In genomic region chr15:90957105-90957790, GRCh38 we compare ENCODE assay signal across 8 cellular contexts. TPM values are rescaled to one million over a fixed set of nuclear protein-coding genes. Genes with fewer than 3 reads are reported as not detected.
DNase-seq lines count a peak whose midpoint lies in the region; ATAC-seq and TF ChIP-seq lines count a peak whose summit lies in the region.

No MANE protein-coding gene starts in this region.

- CTCF ChIA-PET in Panc1 (lab: Charles Lee): interaction anchor here (0.6 to 3.4 kb wide), 8 partner anchors 9 to 552 kb away, joined by 3 to 16 read pairs (median 8); no protein-coding TSS in a partner anchor
- CTCF ChIA-PET in naive thymus-derived CD4-positive, alpha-beta T cell (lab: Charles Lee): interaction anchor here (1.0 to 7.7 kb wide), 8 partner anchors 15 to 92 kb away, joined by 3 to 67 read pairs (median 6); partner anchors contain the start of genes HDDC3, MAN2A2 and UNC45A

- H3K27me3 ChIP-seq in Panc1 (ENCODE audit: control insufficient read depth, insufficient read depth, low read length) (no peaks in the 10 kb centered on the region), SJCRH30 (no peaks in the 10 kb centered on the region)
- no peaks in the 10 kb centered on the region for H3K27me3 ChIP-seq in naive thymus-derived CD4-positive, alpha-beta T cell (ENCODE audit: control insufficient read depth in 2 of 2, insufficient read depth in 2 of 2, low read length in 2 of 2)

- no peaks in the 10 kb centered on the region for H3K9me3 Mint-ChIP-seq in CD14-positive monocyte
- no peaks in the 10 kb centered on the region for H3K9me3 Mint-ChIP-seq in naive thymus-derived CD4-positive, alpha-beta T cell

- H3K36me3 ChIP-seq in Panc1 (ENCODE audit: control insufficient read depth, insufficient read depth, low read length) (no peaks in the 10 kb centered on the region; the same call in 1 of the 2 replicates), SJCRH30 (peaks cover 17% of the 10 kb centered on the region)
- H3K36me3 ChIP-seq in naive thymus-derived CD4-positive, alpha-beta T cell (ENCODE audit: control insufficient read depth in 2 of 3, insufficient read depth in 3 of 3, low read length in 3 of 3): peaks cover 0 to 42% (median 0%) of the 10 kb centered on the region in 3 experiments

- ATAC-seq in Panc1: peak; percentile 3; the same call in 1 of the 2 replicates
- no peak for ATAC-seq in naive thymus-derived CD4-positive, alpha-beta T cell

- BruUV-seq in Panc1 (replicated peaks; lab: Mats Ljungman, UMichigan): no TSS peak

- no peaks in the 10 kb centered on the region for H3K27me3 Mint-ChIP-seq in CD14-positive monocyte (ENCODE audit: low read depth in 3 of 3)
- H3K27me3 Mint-ChIP-seq in naive thymus-derived CD4-positive, alpha-beta T cell: no peaks in the 10 kb centered on the region

- TF ChIP-seq CTCF in CD14-positive monocyte (IDR thresholded peaks at IDR 0.05) (no peak), Panc1 (IDR thresholded peaks at IDR 0.05) (no peak), epithelial cell of proximal tubule (conservative IDR thresholded peaks at IDR 0.05; ENCODE audit: low read depth, low read length) (peak; percentile 3)

- peak overlapping the region; percentile 81 to 84 for H3K4me3 Mint-ChIP-seq in CD14-positive monocyte
- peak overlapping the region in 9 of 10 donors; percentile 30 to 75 (median 62) for H3K4me3 Mint-ChIP-seq in naive thymus-derived CD4-positive, alpha-beta T cell

- H3K36me3 Mint-ChIP-seq in CD14-positive monocyte: peaks cover 40 to 54% of the 10 kb centered on the region in 2 donors
- peaks cover 5 to 31% (median 9%) of the 10 kb centered on the region in 5 donors for H3K36me3 Mint-ChIP-seq in naive thymus-derived CD4-positive, alpha-beta T cell

- intact Hi-C loops in CD14-positive monocyte (cut with micrococcal nuclease): loop anchor here (2.0 to 10.0 kb wide), 3 partner anchors 68 to 318 kb away; partner anchors contain the start of gene VPS33B (in 1 of the 2)
- intact Hi-C loops in Panc1 (cut with micrococcal nuclease; ENCODE audit: unreplicated experiment): loop anchor here (2.0 kb wide), 2 partner anchors 92 to 314 kb away; no protein-coding TSS in a partner anchor
- intact Hi-C loops in naive thymus-derived CD4-positive, alpha-beta T cell (cut with micrococcal nuclease): loop anchor here in 1 of 2 donors (10.0 kb wide), 1 partner anchor 898 kb away; the partner anchor contains the start of gene SLCO3A1

- H3K4me3 ChIP-seq in Panc1 (ENCODE audit: low read depth in 2 of 2, low read length in 2 of 2): peak overlapping the region; percentile 77 to 81
- H3K4me3 ChIP-seq in epithelial cell of proximal tubule (ENCODE audit: low read depth, low read length): peak overlapping the region; percentile 84
- no peak overlapping the region for H3K4me3 ChIP-seq in naive thymus-derived CD4-positive, alpha-beta T cell (ENCODE audit: low read length)
- no peak overlapping the region for H3K4me3 ChIP-seq in SJCRH30

- H3K27ac ChIP-seq in Panc1 (ENCODE audit: low read length) (peak overlapping the region; percentile 96; the same call in 1 of the 2 replicates), SJCRH30 (no peak overlapping the region)
- H3K27ac ChIP-seq in naive thymus-derived CD4-positive, alpha-beta T cell (ENCODE audit: low read depth, low read length): no peak overlapping the region

- no peaks in the 10 kb centered on the region for H3K9me3 ChIP-seq in Panc1 (ENCODE audit: control insufficient read depth, insufficient read depth, low read depth, low read length)
- H3K9me3 ChIP-seq in naive thymus-derived CD4-positive, alpha-beta T cell (ENCODE audit: control insufficient read depth in 2 of 3, low read length in 3 of 3): no peaks in the 10 kb centered on the region
- no peaks in the 10 kb centered on the region for H3K9me3 ChIP-seq in SJCRH30 (replicated peaks)

- peaks cover 19% of the 10 kb centered on the region for H3K4me1 Mint-ChIP-seq in CD14-positive monocyte
- peaks cover 6 to 27% (median 12%) of the 10 kb centered on the region in 7 donors for H3K4me1 Mint-ChIP-seq in naive thymus-derived CD4-positive, alpha-beta T cell

- in situ Hi-C loops in Panc1 (cut with HindIII; ENCODE audit: low pct_unique_long_range_greater_than_20kb, low sequenced_read_pairs): no loop called here

- peak overlapping the region in 1 of 7 donors; percentile 84 for H3K27ac Mint-ChIP-seq in CD14-positive monocyte
- peak overlapping the region in 2 of 9 donors; percentile 34 to 74 for H3K27ac Mint-ChIP-seq in naive thymus-derived CD4-positive, alpha-beta T cell

- peaks cover 17% of the 10 kb centered on the region for H3K4me1 ChIP-seq in Panc1 (ENCODE audit: control insufficient read depth, insufficient read depth, low read length)
- H3K4me1 ChIP-seq in naive thymus-derived CD4-positive, alpha-beta T cell (ENCODE audit: control insufficient read depth in 2 of 2, insufficient read depth in 2 of 2, low read length in 2 of 2): peaks cover 10 to 15% of the 10 kb centered on the region in 2 donors
- peaks cover 22% of the 10 kb centered on the region for H3K4me1 ChIP-seq in SJCRH30

- POLR2A ChIA-PET in Panc1 (lab: Charles Lee): no interaction called here
- POLR2A ChIA-PET in naive thymus-derived CD4-positive, alpha-beta T cell (lab: Charles Lee): interaction anchor here (0.8 to 9.2 kb wide), 2 partner anchors 24 to 94 kb away, joined by 3 to 119 read pairs; partner anchors contain the start of genes HDDC3 and UNC45A

- DNase-seq in CD14-positive monocyte (ENCODE audit: low spot score) (no peak), Panc1 (ENCODE audit: low read depth, low spot score) (no peak), epithelial cell of proximal tubule (ENCODE audit: low read depth) (no peak), NCI-H510A treated with DMSO at 0.1 percent for 48 hours (lab: John Stamatoyannopoulos, UW) (no peak), SK-N-DZ (ENCODE audit: low spot score) (no peak), SJCRH30 (no peak)
- DNase-seq in naive thymus-derived CD4-positive, alpha-beta T cell: no peak
- DNase-seq in stimulated activated CD4-positive, alpha-beta T cell treated with anti-CD3 and anti-CD28 coated beads, Interleukin-4, amount 100 ng/mL, for 24 hours: no peak

RNA-seq across cellular contexts. Expression of gene RCCD1, which starts 2.6 kb away (rescaled TPM):
- 1 to 10 TPM; 1.2 to 1.5 TPM for polyA plus RNA-seq in CD14-positive monocyte
- total RNA-seq in Panc1 (2021; ENCODE audit: unreplicated experiment) (23.6 TPM), epithelial cell of proximal tubule (26.6 and 32.7 TPM in 2 replicates)
- 28.6 TPM for polyA plus RNA-seq in Panc1 (2012; ENCODE audit: insufficient read length)
- total RNA-seq in naive thymus-derived CD4-positive, alpha-beta T cell: 10 to 100 TPM in 3 of 5 experiments, 1 to 10 TPM in 2; 5.8 to 24.6 (median 16.3) TPM
- polyA plus RNA-seq in naive thymus-derived CD4-positive, alpha-beta T cell: 1 to 10 TPM; 2.5 to 3.9 TPM
- polyA plus RNA-seq in SK-N-DZ (2014; cell fraction: cytosol; rRNA removed): 16.0 and 20.1 TPM in 2 replicates
- polyA plus RNA-seq in SK-N-DZ (2014; cell fraction: nucleus; rRNA removed): 57.0 and 66.6 TPM in 2 replicates
- 6.8 and 8.6 TPM in 2 replicates for total RNA-seq in SJCRH30 (2014; rRNA removed; shearing (Covaris generic))

RNA-seq across cellular contexts. Expression of gene UNC45A, which starts 22.2 kb away (rescaled TPM):
- polyA plus RNA-seq in CD14-positive monocyte: 10 to 100 TPM; 30.4 to 42.6 TPM
- total RNA-seq in Panc1 (2021; ENCODE audit: unreplicated experiment) (84.4 TPM), epithelial cell of proximal tubule (30.8 and 49.5 TPM in 2 replicates)
- polyA plus RNA-seq in Panc1 (2012; ENCODE audit: insufficient read length): 124 TPM
- total RNA-seq in naive thymus-derived CD4-positive, alpha-beta T cell: 10 to 100 TPM; 34.2 to 72.7 (median 62.0) TPM
- polyA plus RNA-seq in naive thymus-derived CD4-positive, alpha-beta T cell: 10 to 100 TPM; 57.3 to 75.1 TPM
- polyA plus RNA-seq in SK-N-DZ (2014; cell fraction: cytosol; rRNA removed): 32.5 and 38.0 TPM in 2 replicates
- 70.6 and 74.9 TPM in 2 replicates for polyA plus RNA-seq in SK-N-DZ (2014; cell fraction: nucleus; rRNA removed)
- total RNA-seq in SJCRH30 (2014; rRNA removed; shearing (Covaris generic)): 40.7 and 42.4 TPM in 2 replicates

RNA-seq across cellular contexts. Expression of gene HDDC3, which starts 24.9 kb away (rescaled TPM):
- polyA plus RNA-seq in CD14-positive monocyte: 10 to 100 TPM; 14.8 to 19.7 TPM
- total RNA-seq in Panc1 (2021; ENCODE audit: unreplicated experiment): 5.3 TPM
- 7.9 TPM for polyA plus RNA-seq in Panc1 (2012; ENCODE audit: insufficient read length)
- 21.8 and 28.5 TPM in 2 replicates for total RNA-seq in epithelial cell of proximal tubule
- 10 to 100 TPM; 13.3 to 34.2 (median 29.0) TPM for total RNA-seq in naive thymus-derived CD4-positive, alpha-beta T cell
- 10 to 100 TPM; 48.9 to 50.9 TPM for polyA plus RNA-seq in naive thymus-derived CD4-positive, alpha-beta T cell
- 25.1 and 25.3 TPM in 2 replicates for polyA plus RNA-seq in SK-N-DZ (2014; cell fraction: cytosol; rRNA removed)
- 17.6 and 23.1 TPM in 2 replicates for polyA plus RNA-seq in SK-N-DZ (2014; cell fraction: nucleus; rRNA removed)
- total RNA-seq in SJCRH30 (2014; rRNA removed; shearing (Covaris generic)): 4.6 and 4.7 TPM in 2 replicates

RNA-seq across cellular contexts. Expression of gene PRC1, which starts 37.1 kb away (rescaled TPM):
- 1 to 10 TPM; 1.6 to 2.0 TPM for polyA plus RNA-seq in CD14-positive monocyte
- total RNA-seq in Panc1 (2021; ENCODE audit: unreplicated experiment) (228 TPM), epithelial cell of proximal tubule (224 and 251 TPM in 2 replicates)
- polyA plus RNA-seq in Panc1 (2012; ENCODE audit: insufficient read length): 134 TPM
- total RNA-seq in naive thymus-derived CD4-positive, alpha-beta T cell: 10 to 100 TPM in 3 of 5 experiments, 1 to 10 TPM in 2; 2.6 to 98.9 (median 19.4) TPM
- under 1 TPM; 0.47 to 0.53 TPM for polyA plus RNA-seq in naive thymus-derived CD4-positive, alpha-beta T cell
- polyA plus RNA-seq in SK-N-DZ (2014; cell fraction: cytosol; rRNA removed): 398 and 437 TPM in 2 replicates
- polyA plus RNA-seq in SK-N-DZ (2014; cell fraction: nucleus; rRNA removed): 650 and 674 TPM in 2 replicates
- 250 and 275 TPM in 2 replicates for total RNA-seq in SJCRH30 (2014; rRNA removed; shearing (Covaris generic))

RNA-seq across cellular contexts. Expression of gene MAN2A2, which starts 54.1 kb away (rescaled TPM):
- 1 to 10 TPM; 6.6 to 7.3 TPM for polyA plus RNA-seq in CD14-positive monocyte
- total RNA-seq in Panc1 (2021; ENCODE audit: unreplicated experiment) (77.2 TPM), epithelial cell of proximal tubule (19.8 and 25.3 TPM in 2 replicates)
- 102 TPM for polyA plus RNA-seq in Panc1 (2012; ENCODE audit: insufficient read length)
- 100 to 1,000 TPM; 117 to 171 (median 149) TPM for total RNA-seq in naive thymus-derived CD4-positive, alpha-beta T cell
- polyA plus RNA-seq in naive thymus-derived CD4-positive, alpha-beta T cell: 1 to 10 TPM; 7.1 to 8.4 TPM
- polyA plus RNA-seq in SK-N-DZ (2014; cell fraction: cytosol; rRNA removed): 8.3 and 8.6 TPM in 2 replicates
- polyA plus RNA-seq in SK-N-DZ (2014; cell fraction: nucleus; rRNA removed): 88.2 and 151 TPM in 2 replicates
- total RNA-seq in SJCRH30 (2014; rRNA removed; shearing (Covaris generic)): 11.0 and 12.6 TPM in 2 replicates

Comparison
In these comparisons a context has a peak if more than half of its experiments do, and no peak if none do; other contexts are left out.
1. H3K4me3 ChIP-seq: peak in Panc1 (2 of 2) and epithelial cell of proximal tubule (single experiment); none in naive thymus-derived CD4-positive, alpha-beta T cell (single experiment) and SJCRH30 (single experiment).